Comparison of ENCODE assay signal across 8 cellular contexts in genomic region chr3:129343643-129344360, GRCh38.
A peak's percentile ranks its signal among the peaks of the same experiment; 100 is the strongest.
DNase-seq lines count a peak whose midpoint lies in the region; ATAC-seq and TF ChIP-seq lines count a peak whose summit lies in the region.

No MANE protein-coding gene starts in this region.

- no peak for TF ChIP-seq EP300 in ovary (IDR thresholded peaks at IDR 0.05)

- no peaks in the 10 kb centered on the region for H3K9me3 ChIP-seq in ovary

- intact Hi-C loops in Right ventricle myocardium superior (cut with DNase I) (no loop called here), ovary (cut with DNase I) (no loop called here)

- TF ChIP-seq POLR2A in ovary (IDR thresholded peaks at IDR 0.05), result no peak

- H3K27me3 ChIP-seq in ovary, result no peaks in the 10 kb centered on the region

- no peaks in the 10 kb centered on the region for H3K4me1 ChIP-seq in ovary (ENCODE audit: insufficient read depth)

- DNase-seq in AG08396 (ENCODE audit: low spot score) (peak; percentile 80), HuH-7 (ENCODE audit: low spot score) (peak; percentile 93), Right ventricle myocardium superior (peak; percentile 61), retinal pigment epithelial cell (ENCODE audit: low read depth) (no peak), ovary (no peak), NCI-H2029 treated with DMSO at 0.1 percent for 48 hours (lab: John Stamatoyannopoulos, UW) (no peak)
- peak; percentile 41 to 63 for DNase-seq in activated T-cell treated with anti-CD3 and anti-CD28 coated beads, Interleukin-2, amount 50 U/mL, for 48 hours

- H3K4me3 ChIP-seq in retinal pigment epithelial cell (ENCODE audit: low read length), result peak overlapping the region; percentile 37
- no peak overlapping the region for H3K4me3 ChIP-seq in ovary

- TF ChIP-seq CTCF in retinal pigment epithelial cell (conservative IDR thresholded peaks at IDR 0.05; ENCODE audit: low read depth, low read length), result peak; percentile 80
- TF ChIP-seq CTCF in ovary (IDR thresholded peaks at IDR 0.05), result no peak

- no peak overlapping the region for H3K27ac ChIP-seq in ovary

- ATAC-seq in Right ventricle myocardium superior (ENCODE audit: poor library complexity) (peak; percentile 86), GM21381 (IDR thresholded peaks at IDR 0.05; ENCODE audit: unreplicated experiment) (no peak)

- no peaks in the 10 kb centered on the region for H3K36me3 ChIP-seq in ovary

- WGBS in ovary, 3 donors, result 11 to 24% (median 24%) methylated on average over 24 to 39 of the region's 39 CpGs

Comparison
In these comparisons a context has a peak if more than half of its experiments do, and no peak if none do; other contexts are left out.
1. DNase-seq: peak in AG08396 (single experiment), HuH-7 (single experiment), activated T-cell treated with anti-CD3 and anti-CD28 coated beads, Interleukin-2, amount 50 U/mL, for 48 hours (2 of 2) and Right ventricle myocardium superior (single experiment); none in retinal pigment epithelial cell (single experiment), ovary (0 of 5) and NCI-H2029 treated with DMSO at 0.1 percent for 48 hours (single experiment).